In genomic region chr7:116501425-116502167, GRCh38 we compare ENCODE assay signal across 10 cellular contexts. TPM values are rescaled to one million over a fixed set of nuclear protein-coding genes. Genes with fewer than 3 reads are reported as not detected.
A peak's percentile ranks its signal among the peaks of the same experiment; 100 is the strongest.
DNase-seq lines count a peak whose midpoint lies in the region; ATAC-seq and TF ChIP-seq lines count a peak whose summit lies in the region.
"Had no signal": no experiment of that assay in that cellular context is flagged by ENCODE, and none has a peak within 500 bp of the region (broad histone marks: within the 10 kb centered on the region; RNA-seq: fewer than 3 reads in every experiment).

No MANE protein-coding gene starts in this region.

- peaks cover 68% of the 10 kb centered on the region for H3K27me3 Mint-ChIP-seq in activated naive CD8-positive, alpha-beta T cell treated with anti-CD3 and anti-CD28 coated beads for 36 hours

- DNase-seq in amniotic epithelial cell (ENCODE audit: low read depth) (peak; percentile 83), hepatocyte (ENCODE audit: low spot score) (peak; percentile 35), smooth muscle cell (lab: John Stamatoyannopoulos, UW; ENCODE audit: unreplicated experiment) (no peak), NCI-H446 (lab: John Stamatoyannopoulos, UW) (no peak)
- DNase-seq in activated naive CD8-positive, alpha-beta T cell treated with anti-CD3 and anti-CD28 coated beads for 36 hours = no peak

- peaks cover 4% of the 10 kb centered on the region for H3K9me3 Mint-ChIP-seq in activated naive CD8-positive, alpha-beta T cell treated with anti-CD3 and anti-CD28 coated beads for 36 hours

- no peaks in the 10 kb centered on the region for H3K36me3 Mint-ChIP-seq in activated naive CD8-positive, alpha-beta T cell treated with anti-CD3 and anti-CD28 coated beads for 36 hours

- TF ChIP-seq CTCF in HEK293 (tag by site-specific recombination; IDR thresholded peaks at IDR 0.05) (no peak), hepatocyte (IDR thresholded peaks at IDR 0.05; ENCODE audit: poor library complexity) (no peak), smooth muscle cell (IDR thresholded peaks at IDR 0.05; ENCODE audit: borderline replicate concordance, insufficient read depth, poor library complexity, severe bottlenecking) (no peak)

- POLR2A ChIA-PET in HEK293 (lab: Yijun Ruan, JAX) = interaction anchor here (1.0 to 1.5 kb wide), 3 partner anchors 8 to 291 kb away, joined by 3 to 4 read pairs (median 3); partner anchors contain the start of gene TES

- H3K9me3 ChIP-seq in HEK293 (ENCODE audit: control insufficient read depth, insufficient read depth, low read depth, low read length) (no peaks in the 10 kb centered on the region), hepatocyte (ENCODE audit: low read depth) (no peaks in the 10 kb centered on the region), smooth muscle cell (replicated peaks; ENCODE audit: low read depth) (no peaks in the 10 kb centered on the region)

- H4K20me1 ChIP-seq in hepatocyte (ENCODE audit: insufficient read depth, poor library complexity, severe bottlenecking) = no peaks in the 10 kb centered on the region
- H4K20me1 ChIP-seq in smooth muscle cell (ENCODE audit: low read depth) = no peaks in the 10 kb centered on the region

- no peak overlapping the region for H3K27ac ChIP-seq in HEK293 (ENCODE audit: extremely low read depth, low read depth, low read length)
- H3K27ac ChIP-seq in hepatocyte = peak overlapping the region; percentile 78
- H3K27ac ChIP-seq in smooth muscle cell (ENCODE audit: low read depth) = no peak overlapping the region
- H3K27ac ChIP-seq: HL-60 had no signal

- H2AFZ ChIP-seq in hepatocyte (no peak overlapping the region), smooth muscle cell (ENCODE audit: low read depth) (no peak overlapping the region)

- H3K27ac Mint-ChIP-seq in activated naive CD8-positive, alpha-beta T cell treated with anti-CD3 and anti-CD28 coated beads for 36 hours = no peak overlapping the region

- ATAC-seq in GM21576 (IDR thresholded peaks at IDR 0.05; ENCODE audit: unreplicated experiment) (no peak), GM19463 (IDR thresholded peaks at IDR 0.05; ENCODE audit: unreplicated experiment) (no peak)

- CTCF ChIA-PET in HEK293 (lab: Yijun Ruan, JAX) = interaction anchor here (0.7 to 1.1 kb wide), 4 partner anchors 14 to 321 kb away, joined by 3 to 4 read pairs (median 3); no protein-coding TSS in a partner anchor

- peak overlapping the region; percentile 94 for H3K4me2 ChIP-seq in hepatocyte
- peak overlapping the region; percentile 98 for H3K4me2 ChIP-seq in smooth muscle cell

- peaks cover 9% of the 10 kb centered on the region for H3K4me1 Mint-ChIP-seq in activated naive CD8-positive, alpha-beta T cell treated with anti-CD3 and anti-CD28 coated beads for 36 hours

- H3K27me3 ChIP-seq in hepatocyte (no peaks in the 10 kb centered on the region), smooth muscle cell (ENCODE audit: low read depth) (no peaks in the 10 kb centered on the region)

- H3K36me3 ChIP-seq in HEK293 (ENCODE audit: control insufficient read depth in 2 of 2, insufficient read depth in 1 of 2, low read length in 2 of 2) = peaks cover 6 to 7% of the 10 kb centered on the region in 2 experiments; a peak in 2 of 3 replicates
- no peaks in the 10 kb centered on the region for H3K36me3 ChIP-seq in hepatocyte (replicated peaks; ENCODE audit: insufficient read depth, low read depth)
- no peaks in the 10 kb centered on the region for H3K36me3 ChIP-seq in smooth muscle cell (ENCODE audit: low read depth)

- WGBS in hepatocyte (ENCODE audit: low lambda C conversion rate, missing lambda C conversion rate) = 59% methylated on average over 5 of the region's 5 CpGs
- 64% methylated on average over 5 of the region's 5 CpGs for WGBS in smooth muscle cell (ENCODE audit: low lambda C conversion rate)

- H3K79me2 ChIP-seq in hepatocyte (no peaks in the 10 kb centered on the region), smooth muscle cell (ENCODE audit: low read depth) (peaks cover 23% of the 10 kb centered on the region)

- H3F3A ChIP-seq in smooth muscle cell (ENCODE audit: low read depth) = no peaks in the 10 kb centered on the region

- H3K9me2 ChIP-seq in hepatocyte (replicated peaks; ENCODE audit: insufficient read depth) = no peaks in the 10 kb centered on the region

- no peak overlapping the region for H3K4me3 ChIP-seq in HEK293 (ENCODE audit: low read depth, low read length)
- peak overlapping the region; percentile 79 for H3K4me3 ChIP-seq in hepatocyte
- H3K4me3 ChIP-seq in smooth muscle cell = peak overlapping the region; percentile 78

- H3K4me1 ChIP-seq in HEK293 (ENCODE audit: control insufficient read depth, insufficient read depth, low read length) (peaks cover 4% of the 10 kb centered on the region; the same call in 1 of the 2 replicates), hepatocyte (ENCODE audit: insufficient read depth) (peaks cover 10% of the 10 kb centered on the region), smooth muscle cell (ENCODE audit: low read depth) (peaks cover 3% of the 10 kb centered on the region)

- no peak overlapping the region for H3K4me3 Mint-ChIP-seq in activated naive CD8-positive, alpha-beta T cell treated with anti-CD3 and anti-CD28 coated beads for 36 hours

- H3K9ac ChIP-seq in smooth muscle cell (ENCODE audit: low read depth) = no peak overlapping the region

TF ChIP-seq in HEK293, 187 proteins besides CTCF, POLR2A, EP300 and RAD21 (continues in another document):
- TF ChIP-seq ZBTB21 (tag by site-specific recombination; IDR thresholded peaks at IDR 0.05) = no peak
- no peak for TF ChIP-seq ZNF16 (tag by site-specific recombination; IDR thresholded peaks at IDR 0.05; ENCODE audit: low read depth)
- TF ChIP-seq ZNF670 (tag by site-specific recombination; IDR thresholded peaks at IDR 0.05; ENCODE audit: low read depth) = no peak
- TF ChIP-seq ZBTB49 (tag by site-specific recombination; IDR thresholded peaks at IDR 0.05; ENCODE audit: low read depth) = no peak
- no peak for TF ChIP-seq INSM2 (tag by site-specific recombination; IDR thresholded peaks at IDR 0.05)
- TF ChIP-seq TSHZ1 (tag by site-specific recombination; IDR thresholded peaks at IDR 0.05; ENCODE audit: borderline replicate concordance) = no peak

RNA-seq across cellular contexts. Expression of gene CAV2, which starts 2.1 kb away (rescaled TPM):
- total RNA-seq in hepatocyte = 35.5 and 49.2 TPM in 2 replicates
- polyA plus RNA-seq in hepatocyte = 53.0 and 61.5 TPM in 2 replicates
- 68.0 and 77.9 TPM in 2 replicates for total RNA-seq in smooth muscle cell
- 38.8 and 55.5 TPM in 2 replicates for polyA plus RNA-seq in smooth muscle cell
- not detected for total RNA-seq in activated naive CD8-positive, alpha-beta T cell treated with anti-CD3 and anti-CD28 coated beads for 36 hours
- total RNA-seq: G401 had no signal

RNA-seq across cellular contexts. Expression of gene CAV1, which starts 23.2 kb away (rescaled TPM):
- total RNA-seq in hepatocyte (36.0 and 47.8 TPM in 2 replicates), smooth muscle cell (63.4 and 84.7 TPM in 2 replicates)
- polyA plus RNA-seq in hepatocyte (43.3 and 60.2 TPM in 2 replicates), smooth muscle cell (55.8 and 71.9 TPM in 2 replicates)
- 1 to 10 TPM; 1.4 to 1.5 TPM for total RNA-seq in activated naive CD8-positive, alpha-beta T cell treated with anti-CD3 and anti-CD28 coated beads for 36 hours
- total RNA-seq: G401 had no signal

Comparison
In these comparisons a context has a peak if more than half of its experiments do, and no peak if none do; other contexts are left out.
1. DNase-seq: peak in amniotic epithelial cell (single experiment) and hepatocyte (single experiment); none in smooth muscle cell (single experiment), NCI-H446 (0 of 2) and activated naive CD8-positive, alpha-beta T cell treated with anti-CD3 and anti-CD28 coated beads for 36 hours (single experiment).
2. RNA of gene CAV2, which starts 2.1 kb away (total RNA-seq): 68.0 to 77.9 TPM in smooth muscle cell and 35.5 to 49.2 TPM in hepatocyte; not detected in activated naive CD8-positive, alpha-beta T cell treated with anti-CD3 and anti-CD28 coated beads for 36 hours; every median in the first group is over 10 times any median in the second.
3. RNA of gene CAV1, which starts 23.2 kb away (total RNA-seq): 63.4 to 84.7 TPM in smooth muscle cell and 36.0 to 47.8 TPM in hepatocyte; 1.4 to 1.5 TPM in activated naive CD8-positive, alpha-beta T cell treated with anti-CD3 and anti-CD28 coated beads for 36 hours; every median in the first group is over 10 times any median in the second.